ENCODE assay signal across 8 cellular contexts in genomic region chr14:51396222-51396815, GRCh38.
A peak's percentile ranks its signal among the peaks of the same experiment; 100 is the strongest.
DNase-seq lines count a peak whose midpoint lies in the region; ATAC-seq and TF ChIP-seq lines count a peak whose summit lies in the region.

No MANE protein-coding gene starts in this region.

- H3K36me3 ChIP-seq in WERI-Rb-1 (no peaks in the 10 kb centered on the region), skeletal muscle satellite cell (ENCODE audit: insufficient read depth, low read length) (no peaks in the 10 kb centered on the region)

- peaks cover 66% of the 10 kb centered on the region for H3K4me1 ChIP-seq in skeletal muscle satellite cell (ENCODE audit: control insufficient read depth, insufficient read depth, low read length)

- no peaks in the 10 kb centered on the region for H3K27me3 ChIP-seq in WERI-Rb-1 (ENCODE audit: insufficient read depth, low read depth, severe bottlenecking)
- H3K27me3 ChIP-seq in skeletal muscle satellite cell (ENCODE audit: control insufficient read depth, insufficient read depth, low read length), result no peaks in the 10 kb centered on the region

- no peak overlapping the region for H3K4me3 ChIP-seq in WERI-Rb-1 (ENCODE audit: low read depth, low read length)
- H3K4me3 ChIP-seq in skeletal muscle satellite cell (ENCODE audit: low read length), result peak overlapping the region; percentile 37

- no peak for TF ChIP-seq CTCF in WERI-Rb-1 (IDR thresholded peaks at IDR 0.05; ENCODE audit: low read depth, low read length)

- H3K27ac ChIP-seq in WERI-Rb-1, result peak overlapping the region; percentile 91

- ATAC-seq in Right ventricle myocardium superior (ENCODE audit: poor library complexity), result peak; percentile 44
- ATAC-seq in GM21619 (IDR thresholded peaks at IDR 0.05; ENCODE audit: unreplicated experiment), result no peak
- no peak for ATAC-seq in GM18907 (IDR thresholded peaks at IDR 0.05; ENCODE audit: unreplicated experiment)

- H3K9ac ChIP-seq in skeletal muscle satellite cell (ENCODE audit: low read depth, low read length), result peak overlapping the region; percentile 85

- H3K9me3 ChIP-seq in WERI-Rb-1 (ENCODE audit: severe bottlenecking), result no peaks in the 10 kb centered on the region
- no peaks in the 10 kb centered on the region for H3K9me3 ChIP-seq in skeletal muscle satellite cell (replicated peaks; ENCODE audit: low read length)

- H3K4me2 ChIP-seq in skeletal muscle satellite cell (ENCODE audit: low read length), result peak overlapping the region; percentile 69

- peak; percentile 98 for DNase-seq in ELR (ENCODE audit: low read depth)
- DNase-seq in WERI-Rb-1, result peak; percentile 55
- DNase-seq in Right ventricle myocardium superior, result no peak
- DNase-seq in stimulated activated naive CD4-positive, alpha-beta T cell (lab: John Stamatoyannopoulos, UW), result no peak
- DNase-seq in activated T-cell treated with anti-CD3 and anti-CD28 coated beads for 4 hours, result no peak

- intact Hi-C loops in Right ventricle myocardium superior (cut with DNase I), result no loop called here

Comparison
In these comparisons a context has a peak if more than half of its experiments do, and no peak if none do; other contexts are left out.
1. DNase-seq: peak in ELR (single experiment) and WERI-Rb-1 (single experiment); none in Right ventricle myocardium superior (single experiment), stimulated activated naive CD4-positive, alpha-beta T cell (0 of 6) and activated T-cell treated with anti-CD3 and anti-CD28 coated beads for 4 hours (single experiment).